20 cellular contexts compared by ENCODE assay signal in the genomic region with DNA sequence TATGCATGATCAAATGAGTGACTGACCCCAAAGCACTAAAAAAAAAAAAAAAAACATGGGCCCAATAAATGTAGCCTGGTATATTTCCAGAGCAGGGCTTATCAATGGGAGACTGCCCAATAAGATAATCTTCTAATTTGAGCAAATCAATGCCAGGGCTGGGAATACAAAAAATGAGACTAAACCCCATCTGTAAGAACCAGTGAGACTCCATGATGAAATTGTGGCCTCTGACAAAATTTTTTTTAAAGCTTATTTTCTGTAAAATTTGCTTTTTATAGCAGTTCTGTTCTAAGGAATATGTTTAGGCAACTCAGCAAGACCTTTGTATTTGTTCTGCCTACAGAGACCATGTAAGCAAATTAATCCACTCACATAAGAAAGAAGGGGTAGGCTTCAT.
DNase-seq lines count a peak whose midpoint lies in the region; ATAC-seq, FAIRE-seq and TF ChIP-seq lines count a peak whose summit lies in the region.
"Had no signal": no experiment of that assay in that cellular context is flagged by ENCODE, and none has a peak within 500 bp of the region (broad histone marks: within the 10 kb centered on the region; RNA-seq: fewer than 3 reads in every experiment).

No MANE protein-coding gene starts in this region.

- TF ChIP-seq EP300 in GM12878 (IDR thresholded peaks at IDR 0.05; ENCODE audit: borderline replicate concordance in 1 of 2, control insufficient read depth in 1 of 2, low read depth in 2 of 2, low read length in 2 of 2): no peak

- H3K9me3 ChIP-seq in left ventricle myocardium inferior (replicated peaks): peaks cover 5% of the 10 kb centered on the region
- H3K9me3 ChIP-seq in Loucy (ENCODE audit: insufficient read depth, low read depth, low read length): no peaks in the 10 kb centered on the region
- peaks cover 5% of the 10 kb centered on the region; the same call in 2 of the 3 replicates for H3K9me3 ChIP-seq in GM12878 (replicated peaks; ENCODE audit: control insufficient read depth, insufficient read depth, low read length)
- H3K9me3 ChIP-seq: A549, Caco-2 had no signal

- H3K4me2 ChIP-seq in Loucy (ENCODE audit: low read depth, low read length, poor library complexity, severe bottlenecking): no peak overlapping the region
- H3K4me2 ChIP-seq in GM12878 (ENCODE audit: control insufficient read depth, insufficient read depth): no peak overlapping the region
- H3K4me2 ChIP-seq: A549; BLaER1 treated with 17β-estradiol and CSF1 and Interleukin-3, amounts not matched to agents 10 nM and 100 nM had no signal

- CTCF ChIA-PET in GM12878 (lab: Yijun Ruan, JAX): interaction anchor here (0.7 to 8.4 kb wide), 50 partner anchors 8 to 384 kb away, joined by 3 to 220 read pairs (median 10); partner anchors contain the start of gene DNAH7

- H3K4me3 ChIP-seq in left ventricle myocardium inferior (no peak overlapping the region), Loucy (ENCODE audit: low read length, poor library complexity, severe bottlenecking) (no peak overlapping the region), GM12878 (no peak overlapping the region)
- H3K4me3 ChIP-seq: A549; BLaER1 treated with 17β-estradiol and CSF1 and Interleukin-3, amounts not matched to agents 10 nM and 100 nM had no signal

- TF ChIP-seq RAD21 in GM12878 (IDR thresholded peaks at IDR 0.05; ENCODE audit: insufficient read depth, low read depth, low read length): no peak

- BruUV-seq in GM12878 (replicated peaks; lab: Mats Ljungman, UMichigan): no TSS peak

- POLR2A ChIA-PET in GM12878 (lab: Charles Lee): interaction anchor here (0.7 to 2.5 kb wide), 6 partner anchors 11 to 157 kb away, joined by 3 to 7 read pairs (median 3); no protein-coding TSS in a partner anchor

- no peaks in the 10 kb centered on the region for H4K20me1 ChIP-seq in Loucy (ENCODE audit: insufficient read depth, low read length, poor library complexity, severe bottlenecking)
- H4K20me1 ChIP-seq in GM12878 (ENCODE audit: control insufficient read depth, insufficient read depth): no peaks in the 10 kb centered on the region
- H4K20me1 ChIP-seq: BLaER1 treated with 17β-estradiol and CSF1 and Interleukin-3, amounts not matched to agents 10 nM and 100 nM had no signal

- H3K36me3 ChIP-seq in left ventricle myocardium inferior (no peaks in the 10 kb centered on the region), Loucy (ENCODE audit: insufficient read depth, low read length) (no peaks in the 10 kb centered on the region), GM12878 (ENCODE audit: control insufficient read depth in 2 of 2, insufficient read depth in 2 of 2, low read length in 1 of 2) (no peaks in the 10 kb centered on the region)
- H3K36me3 ChIP-seq: BLaER1 treated with 17β-estradiol and CSF1 and Interleukin-3, amounts not matched to agents 10 nM and 100 nM had no signal

- TF ChIP-seq CTCF in left ventricle myocardium inferior (IDR thresholded peaks at IDR 0.05; ENCODE audit: borderline replicate concordance) (no peak), Loucy (conservative IDR thresholded peaks at IDR 0.05; ENCODE audit: low read length) (no peak), GM12878 (IDR thresholded peaks at IDR 0.05 in 2 of 3, conservative IDR thresholded peaks at IDR 0.05 in 1 of 3; ENCODE audit: control insufficient read depth in 2 of 3, extremely low read depth in 1 of 3, insufficient read depth in 1 of 3, low read depth in 3 of 3, low read length in 3 of 3) (no peak)

- H3K79me2 ChIP-seq in Loucy (ENCODE audit: insufficient read depth, low read length): no peaks in the 10 kb centered on the region
- H3K79me2 ChIP-seq in GM12878 (ENCODE audit: control insufficient read depth, insufficient read depth, low read length): no peaks in the 10 kb centered on the region

- SMC1A ChIA-PET in GM12878 (lab: Charles Lee; ENCODE audit: uncharacterized antibody, unreplicated experiment): interaction anchor here (0.9 to 10.5 kb wide), 53 partner anchors 8 to 792 kb away, joined by 3 to 223 read pairs (median 9); partner anchors contain the start of gene DNAH7

- H2AFZ ChIP-seq in Loucy (ENCODE audit: low read length) (peak overlapping the region; percentile 92), GM12878 (ENCODE audit: control insufficient read depth, low read depth, low read length) (peak overlapping the region; percentile 91)

- H3K27me3 ChIP-seq in left ventricle myocardium inferior (ENCODE audit: low read depth) (no peaks in the 10 kb centered on the region), Loucy (ENCODE audit: insufficient read depth, low read length, poor library complexity, severe bottlenecking) (no peaks in the 10 kb centered on the region), GM12878 (replicated peaks in 1 of 2; ENCODE audit: control insufficient read depth in 2 of 2, insufficient read depth in 2 of 2, low read length in 1 of 2) (no peaks in the 10 kb centered on the region)

- intact Hi-C loops in left ventricle myocardium inferior (cut with micrococcal nuclease) (loop anchor here (5.0 kb wide), 2 partner anchors 155 to 375 kb away; no protein-coding TSS in a partner anchor), cardiac septum (cut with DNase I) (loop anchor here (2.0 to 10.0 kb wide), 2 partner anchors 154 to 378 kb away; no protein-coding TSS in a partner anchor), GM12878 (cut with micrococcal nuclease; ENCODE audit: unreplicated experiment) (loop anchor here (1.0 to 10.0 kb wide), 5 partner anchors 44 to 374 kb away; no protein-coding TSS in a partner anchor)

- RAD21 ChIA-PET in GM12878 (lab: Charles Lee; ENCODE audit: unreplicated experiment): interaction anchor here (0.7 to 5.8 kb wide), 46 partner anchors 8 to 385 kb away, joined by 3 to 126 read pairs (median 10); partner anchors contain the start of gene DNAH7

- H3K4me1 ChIP-seq in left ventricle myocardium inferior (peaks cover 13% of the 10 kb centered on the region), Loucy (ENCODE audit: insufficient read depth, low read length, poor library complexity, severe bottlenecking) (no peaks in the 10 kb centered on the region), GM12878 (ENCODE audit: control insufficient read depth, insufficient read depth, low read length) (peaks cover 16% of the 10 kb centered on the region)
- H3K4me1 ChIP-seq: A549; BLaER1 treated with 17β-estradiol and CSF1 and Interleukin-3, amounts not matched to agents 10 nM and 100 nM; Caco-2 had no signal

- no peak; the same call in 2 of the 3 replicates for ATAC-seq in GM12878
- ATAC-seq in GM21723 (IDR thresholded peaks at IDR 0.05; ENCODE audit: unreplicated experiment): no peak
- ATAC-seq: CD8-positive, alpha-beta T cell had no signal

- H3F3A ChIP-seq in Loucy (ENCODE audit: low read depth): no peaks in the 10 kb centered on the region

- DNase-seq in left ventricle myocardium inferior (no peak), cardiac septum (ENCODE audit: low spot score) (no peak), GM12878 (ENCODE audit: low read depth, low spot score) (no peak), NCI-H774 (lab: John Stamatoyannopoulos, UW) (no peak)
- DNase-seq: Caco-2; Calu3; CD4-positive, alpha-beta T cell; CD8-positive, alpha-beta T cell; DMS79 treated with DMSO at 0.1 percent for 48 hours; GF-D8 had no signal

- no peak for TF ChIP-seq POLR2A in GM12878 (IDR thresholded peaks at IDR 0.05; ENCODE audit: low read depth, low read length)

- no peaks in the 10 kb centered on the region for H3K9me2 ChIP-seq in Loucy (replicated peaks; ENCODE audit: low read depth, low read length)

- FAIRE-seq in GM12878 (lab: Jason Lieb, UNC): no peak
- FAIRE-seq: A549, D721Med, G401.6, GM12892, GM18507 had no signal

- peak overlapping the region; percentile 7 for H3K27ac ChIP-seq in left ventricle myocardium inferior (replicated peaks)
- peak overlapping the region; percentile 64 for H3K27ac ChIP-seq in GM12878 (ENCODE audit: control insufficient read depth, insufficient read depth)
- H3K27ac ChIP-seq: 22Rv1; BLaER1 treated with 17β-estradiol and CSF1 and Interleukin-3, amounts not matched to agents 10 nM and 100 nM; C4-2B had no signal

- no peak overlapping the region for H3K9ac ChIP-seq in Loucy (ENCODE audit: low read depth, low read length, poor library complexity, severe bottlenecking)
- H3K9ac ChIP-seq in GM12878 (ENCODE audit: control insufficient read depth, insufficient read depth, low read length): no peak overlapping the region
- H3K9ac ChIP-seq: BLaER1 treated with 17β-estradiol and CSF1 and Interleukin-3, amounts not matched to agents 10 nM and 100 nM had no signal

- in situ Hi-C loops in GM12878 (cut with MboI): loop anchor here (5.0 kb wide), 2 partner anchors 155 to 370 kb away; no protein-coding TSS in a partner anchor

TF ChIP-seq in GM12878, 131 proteins besides CTCF, POLR2A, EP300 and RAD21 (continues in another document):
- TF ChIP-seq, protein P1, sequence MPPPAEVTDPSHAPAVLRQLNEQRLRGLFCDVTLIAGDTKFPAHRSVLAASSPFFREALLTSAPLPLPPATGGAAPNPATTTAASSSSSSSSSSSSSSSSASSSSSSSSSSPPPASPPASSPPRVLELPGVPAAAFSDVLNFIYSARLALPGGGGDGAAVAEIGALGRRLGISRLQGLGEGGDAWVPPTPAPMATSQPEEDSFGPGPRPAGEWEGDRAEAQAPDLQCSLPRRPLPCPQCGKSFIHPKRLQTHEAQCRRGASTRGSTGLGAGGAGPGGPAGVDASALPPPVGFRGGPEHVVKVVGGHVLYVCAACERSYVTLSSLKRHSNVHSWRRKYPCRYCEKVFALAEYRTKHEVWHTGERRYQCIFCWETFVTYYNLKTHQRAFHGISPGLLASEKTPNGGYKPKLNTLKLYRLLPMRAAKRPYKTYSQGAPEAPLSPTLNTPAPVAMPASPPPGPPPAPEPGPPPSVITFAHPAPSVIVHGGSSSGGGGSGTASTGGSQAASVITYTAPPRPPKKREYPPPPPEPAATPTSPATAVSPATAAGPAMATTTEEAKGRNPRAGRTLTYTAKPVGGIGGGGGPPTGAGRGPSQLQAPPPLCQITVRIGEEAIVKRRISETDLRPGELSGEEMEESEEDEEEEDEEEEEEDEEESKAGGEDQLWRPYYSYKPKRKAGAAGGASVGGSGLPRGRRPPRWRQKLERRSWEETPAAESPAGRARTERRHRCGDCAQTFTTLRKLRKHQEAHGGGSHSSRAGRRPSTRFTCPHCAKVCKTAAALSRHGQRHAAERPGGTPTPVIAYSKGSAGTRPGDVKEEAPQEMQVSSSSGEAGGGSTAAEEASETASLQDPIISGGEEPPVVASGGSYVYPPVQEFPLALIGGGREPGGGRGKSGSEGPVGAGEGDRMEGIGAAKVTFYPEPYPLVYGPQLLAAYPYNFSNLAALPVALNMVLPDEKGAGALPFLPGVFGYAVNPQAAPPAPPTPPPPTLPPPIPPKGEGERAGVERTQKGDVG (CRISPR knock-in tag; IDR thresholded peaks at IDR 0.05): 0 out of 2 replicates have a peak, but pooled peaks have one; percentile 58
- no peak for TF ChIP-seq SMARCA5 (IDR thresholded peaks at IDR 0.05)
- no peak for TF ChIP-seq EZH2 (IDR thresholded peaks at IDR 0.05; ENCODE audit: borderline replicate concordance, control insufficient read depth, low read depth, low read length)
